Comparison of ENCODE assay signal across 18 cellular contexts in the genomic region with DNA sequence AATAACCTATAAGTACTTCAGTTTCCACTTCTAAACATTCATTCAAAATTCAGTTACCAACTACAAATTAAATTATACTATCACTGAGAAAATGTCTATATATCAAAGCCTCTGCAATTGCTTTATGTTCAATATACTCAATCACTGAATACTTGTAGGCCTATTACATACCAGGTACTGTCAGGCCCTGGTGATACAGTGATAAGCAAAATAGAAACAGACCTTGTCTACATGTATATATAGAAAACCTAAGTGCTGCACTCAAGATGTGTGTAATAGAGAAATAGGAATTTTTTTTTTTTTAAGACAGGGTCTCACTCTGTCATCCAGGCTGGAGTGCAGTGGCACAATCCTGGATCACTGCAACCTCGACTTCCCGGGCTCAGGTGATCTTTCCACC.
"Had no signal": no experiment of that assay in that cellular context is flagged by ENCODE, and none has a peak within 500 bp of the region (broad histone marks: within the 10 kb centered on the region; RNA-seq: fewer than 3 reads in every experiment).

No MANE protein-coding gene starts in this region.

- DNase-seq: dermis blood vessel endothelial cell; dorsolateral prefrontal cortex; effector CD4-positive, alpha-beta T cell; effector memory CD4-positive, alpha-beta T cell; foreskin keratinocyte; heart left ventricle; hypothalamus; immature natural killer cell; islet precursor cell; kidney; kidney glomerular epithelial cell; left lung; left ventricle myocardium superior; lower lobe of right lung; mesenchymal stem cell; mucosa of descending colon; naive B cell had no signal

- ATAC-seq: foreskin keratinocyte, gastroesophageal sphincter, heart left ventricle, left lung, left ventricle myocardium superior, lower lobe of right lung, mucosa of descending colon had no signal
